In the genomic region with DNA sequence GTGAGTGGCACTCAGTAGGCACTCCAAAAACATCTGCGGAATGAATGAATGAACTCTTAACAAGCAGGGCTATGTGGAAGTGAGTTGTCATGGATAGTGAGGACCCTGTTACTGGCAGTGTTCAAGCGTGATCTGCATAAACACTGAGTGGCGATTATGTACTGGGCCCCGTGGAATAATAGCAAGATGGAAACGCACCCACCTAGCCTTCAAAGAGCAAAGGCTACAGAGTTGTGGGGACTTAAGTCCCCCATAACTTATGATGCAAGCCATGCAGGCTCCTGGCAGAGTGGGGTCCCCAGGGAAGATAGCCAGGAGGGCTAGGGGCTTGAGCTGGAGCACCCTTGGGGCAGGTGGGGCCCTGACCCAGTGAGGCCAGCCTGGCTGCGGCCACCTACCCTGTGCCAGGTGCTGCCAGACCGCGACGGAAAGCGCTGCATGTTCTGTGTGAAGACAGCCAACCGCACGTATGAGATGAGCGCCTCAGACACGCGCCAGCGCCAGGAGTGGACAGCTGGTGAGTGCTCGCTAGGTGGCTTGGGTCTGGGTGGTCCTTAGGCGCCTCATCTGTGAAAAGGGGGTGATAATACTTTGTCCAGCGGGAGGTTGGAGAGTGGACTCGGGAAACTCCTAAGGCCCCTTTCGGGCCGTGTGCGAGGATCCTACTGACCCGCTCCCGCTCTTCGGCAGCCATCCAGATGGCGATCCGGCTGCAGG, we compare ENCODE assay signal across 7 cellular contexts. TPM values are rescaled to one million over a fixed set of nuclear protein-coding genes. Genes with fewer than 3 reads are reported as not detected.
DNase-seq lines count a peak whose midpoint lies in the region; ATAC-seq, FAIRE-seq and TF ChIP-seq lines count a peak whose summit lies in the region.

No MANE protein-coding gene starts in this region.

- peaks cover 37% of the 10 kb centered on the region for H3K27me3 Mint-ChIP-seq in astrocyte (ENCODE audit: low read depth, unreplicated experiment)

- no peaks in the 10 kb centered on the region for H3K9me3 Mint-ChIP-seq in astrocyte (ENCODE audit: unreplicated experiment)

- no peak overlapping the region for H3K27ac Mint-ChIP-seq in astrocyte (ENCODE audit: unreplicated experiment)

- H3K9ac ChIP-seq in HUES48 (ENCODE audit: low read depth, low read length) (peak overlapping the region; percentile 8), astrocyte (ENCODE audit: low read length) (peak overlapping the region; percentile 40), iPS-18a (ENCODE audit: low read length) (peak overlapping the region; percentile 44)

- H2AFZ ChIP-seq in astrocyte (ENCODE audit: low read depth, low read length) = peak overlapping the region; percentile 79

- H3K4me1 ChIP-seq in HUES48 (ENCODE audit: control insufficient read depth, insufficient read depth, low read length) = peaks cover 13% of the 10 kb centered on the region
- H3K4me1 ChIP-seq in astrocyte (ENCODE audit: insufficient read depth, low read length) = peaks cover 9% of the 10 kb centered on the region
- H3K4me1 ChIP-seq in iPS-18a (ENCODE audit: control insufficient read depth, low read depth, low read length) = peaks cover 10% of the 10 kb centered on the region
- H3K4me1 ChIP-seq in spleen = peaks cover 5 to 43% (median 12%) of the 10 kb centered on the region in 6 donors

- peaks cover 1% of the 10 kb centered on the region for H3K4me1 Mint-ChIP-seq in astrocyte (ENCODE audit: low read depth, unreplicated experiment)

- H3K4me3 ChIP-seq in HUES48 (ENCODE audit: low read depth, low read length) (peak overlapping the region; percentile 60), astrocyte (ENCODE audit: insufficient read depth, low read depth, low read length) (peak overlapping the region; percentile 63), iPS-18a (ENCODE audit: low read length) (peak overlapping the region; percentile 71), spleen (peak overlapping the region in 7 of 8 donors; percentile 36 to 65 (median 40))

- no peak for TF ChIP-seq POLR2A in spleen (IDR thresholded peaks at IDR 0.05)

- peak overlapping the region; percentile 86 for H3K4me3 Mint-ChIP-seq in astrocyte (ENCODE audit: unreplicated experiment)

- H4K20me1 ChIP-seq in astrocyte (ENCODE audit: insufficient read depth, low read length) = no peaks in the 10 kb centered on the region

- intact Hi-C loops in spleen (cut with DNase I; ENCODE audit: low total_unique reads) = no loop called here

- 70 to 81% (median 74%) methylated on average over 18 to 28 of the region's 28 CpGs for WGBS in spleen, 5 donors

- H3K79me2 ChIP-seq in astrocyte (ENCODE audit: insufficient read depth, low read length) = no peaks in the 10 kb centered on the region

- H3K36me3 Mint-ChIP-seq in astrocyte (ENCODE audit: low read depth, unreplicated experiment) = peaks cover 9% of the 10 kb centered on the region

- H3K9me3 ChIP-seq in HUES48 (ENCODE audit: control insufficient read depth, insufficient read depth, low read length) (no peaks in the 10 kb centered on the region), astrocyte (ENCODE audit: insufficient read depth, low read depth, low read length) (no peaks in the 10 kb centered on the region), iPS-18a (ENCODE audit: control insufficient read depth, low read depth, low read length) (no peaks in the 10 kb centered on the region), spleen (no peaks in the 10 kb centered on the region)

- peak; percentile 14 for DNase-seq in astrocyte (ENCODE audit: low read depth)
- DNase-seq in spleen = no peak
- DNase-seq in NK-92 (lab: John Stamatoyannopoulos, UW; ENCODE audit: unreplicated experiment) = no peak
- DNase-seq in activated CD4-positive, alpha-beta T cell treated with anti-CD3 and anti-CD28 coated beads for 1 hour = no peak

- peaks cover 23% of the 10 kb centered on the region for H3K27me3 ChIP-seq in HUES48 (ENCODE audit: control insufficient read depth, insufficient read depth, low read length)
- peaks cover 10% of the 10 kb centered on the region for H3K27me3 ChIP-seq in astrocyte (ENCODE audit: insufficient read depth, low read length)
- H3K27me3 ChIP-seq in iPS-18a (ENCODE audit: control insufficient read depth, insufficient read depth, low read length) = peaks cover 22% of the 10 kb centered on the region
- no peaks in the 10 kb centered on the region for H3K27me3 ChIP-seq in spleen (replicated peaks in 1 of 7)

- no peak for FAIRE-seq in astrocyte (lab: Jason Lieb, UNC)

- no peak for ATAC-seq in GM21390 (IDR thresholded peaks at IDR 0.05; ENCODE audit: unreplicated experiment)

- H3K27ac ChIP-seq in HUES48 (ENCODE audit: low read depth, low read length) = no peak overlapping the region
- H3K27ac ChIP-seq in astrocyte (ENCODE audit: low read depth, low read length) = no peak overlapping the region
- H3K27ac ChIP-seq in iPS-18a (ENCODE audit: low read length) = no peak overlapping the region
- H3K27ac ChIP-seq in spleen = peak overlapping the region in 1 of 8 donors; percentile 32

- peak overlapping the region; percentile 88 for H3K4me2 ChIP-seq in astrocyte (ENCODE audit: low read length)

- no peak for TF ChIP-seq CTCF in astrocyte (IDR thresholded peaks at IDR 0.05; ENCODE audit: insufficient read depth, low read depth, low read length)
- no peak for TF ChIP-seq CTCF in spleen (IDR thresholded peaks at IDR 0.05 in 8 of 11, conservative IDR thresholded peaks at IDR 0.05 in 3 of 11)

- H3K36me3 ChIP-seq in HUES48 (ENCODE audit: control insufficient read depth, insufficient read depth, low read length) (no peaks in the 10 kb centered on the region), astrocyte (ENCODE audit: insufficient read depth, low read length) (no peaks in the 10 kb centered on the region), iPS-18a (ENCODE audit: control insufficient read depth, low read depth, low read length) (no peaks in the 10 kb centered on the region), spleen (peaks cover 0 to 89% (median 56%) of the 10 kb centered on the region in 6 donors)

RNA-seq across cellular contexts. Expression of a gene that starts 20.0 kb away (rescaled TPM):
- 2.2 and 3.3 TPM in 2 replicates for total RNA-seq in astrocyte
- total RNA-seq in spleen = 10 to 100 TPM; 57.9 to 89.0 (median 72.1) TPM
- polyA plus RNA-seq in spleen = 100 to 1,000 TPM in 1 of 3 donors, 10 to 100 TPM in 2; 63.2 to 132 (median 74.3) TPM

RNA-seq across cellular contexts. Expression of a gene that starts 24.7 kb away (rescaled TPM):
- total RNA-seq in astrocyte = 9.9 and 11.3 TPM in 2 replicates
- total RNA-seq in spleen = 10 to 100 TPM; 24.5 to 37.4 (median 34.9) TPM
- 10 to 100 TPM in 2 of 3 donors, 1 to 10 TPM in 1; 9.4 to 16.8 (median 12.7) TPM for polyA plus RNA-seq in spleen

RNA-seq across cellular contexts. Expression of a gene that starts 58.1 kb away (rescaled TPM):
- total RNA-seq in astrocyte = 12.7 and 13.5 TPM in 2 replicates
- 10 to 100 TPM; 51.6 to 80.0 (median 60.9) TPM for total RNA-seq in spleen
- 10 to 100 TPM; 25.6 to 54.9 (median 40.9) TPM for polyA plus RNA-seq in spleen

Comparison
In these comparisons a context has a peak if more than half of its experiments do, and no peak if none do; other contexts are left out.
1. RNA of a gene that starts 20.0 kb away (total RNA-seq): 57.9 to 89.0 TPM in spleen; 2.2 to 3.3 TPM in astrocyte; every median in the first group is over 10 times any median in the second.
2. Peak in every context shown above with its lines, with median percentiles within 50 percentile points of each other: H3K4me3 ChIP-seq and H3K9ac ChIP-seq.